8 cellular contexts compared by ENCODE assay signal in genomic region chr11:14300661-14301304, GRCh38.
A peak's percentile ranks its signal among the peaks of the same experiment; 100 is the strongest.
DNase-seq lines count a peak whose midpoint lies in the region; ATAC-seq and TF ChIP-seq lines count a peak whose summit lies in the region.

No MANE protein-coding gene starts in this region.

- DNase-seq in AG09319 (ENCODE audit: extremely low read depth, low read depth), result no peak
- peak; percentile 30 for DNase-seq in NCI-H2196 treated with DMSO at 0.1 percent for 48 hours (lab: John Stamatoyannopoulos, UW; ENCODE audit: unreplicated experiment)
- DNase-seq in activated CD4-positive, alpha-beta T cell treated with anti-CD3 and anti-CD28 coated beads for 24 hours (ENCODE audit: low read depth in 2 of 2), result peak; percentile 14 to 16
- peak; percentile 62 for DNase-seq in ecto neural progenitor cell (ENCODE audit: low spot score)
- DNase-seq in medulla oblongata (ENCODE audit: extremely low spot score), result peak; percentile 87
- DNase-seq in stimulated activated naive CD4-positive, alpha-beta T cell treated with Interleukin-2 at 50 U/mL for 16 hours (lab: John Stamatoyannopoulos, UW), result peak; percentile 17

- ATAC-seq in GM18517 (IDR thresholded peaks at IDR 0.05; ENCODE audit: unreplicated experiment), result peak; percentile 75
- peak; percentile 68 for ATAC-seq in HG03025 (IDR thresholded peaks at IDR 0.05; ENCODE audit: low FRiP score, unreplicated experiment)

- TF ChIP-seq CTCF in AG09319 (IDR thresholded peaks at IDR 0.05; ENCODE audit: low read depth, low read length), result peak; percentile 88
